In genomic region chr10:84114088-84114667, GRCh38 we compare ENCODE assay signal across 16 cellular contexts. TPM values are rescaled to one million over a fixed set of nuclear protein-coding genes. Genes with fewer than 3 reads are reported as not detected.
DNase-seq lines count a peak whose midpoint lies in the region; FAIRE-seq and TF ChIP-seq lines count a peak whose summit lies in the region.
"Had no signal": no experiment of that assay in that cellular context is flagged by ENCODE, and none has a peak within 500 bp of the region (broad histone marks: within the 10 kb centered on the region; RNA-seq: fewer than 3 reads in every experiment).

No MANE protein-coding gene starts in this region.

- H3K36me3 ChIP-seq in MM.1S (replicated peaks; ENCODE audit: insufficient read depth, low read length) = no peaks in the 10 kb centered on the region
- no peaks in the 10 kb centered on the region for H3K36me3 ChIP-seq in H1 (ENCODE audit: control insufficient read depth in 2 of 4, insufficient read depth in 4 of 4, low read length in 3 of 4)
- H3K36me3 ChIP-seq in esophagus muscularis mucosa = no peaks in the 10 kb centered on the region

- H3K79me2 ChIP-seq in MM.1S (ENCODE audit: low read length) = no peaks in the 10 kb centered on the region
- no peaks in the 10 kb centered on the region for H3K79me2 ChIP-seq in H1 (ENCODE audit: control insufficient read depth in 1 of 2, insufficient read depth in 2 of 2, low read length in 2 of 2)

- POLR2A ChIA-PET in H1 (lab: Charles Lee; ENCODE audit: partially characterized antibody) = interaction anchor here (0.7 to 0.9 kb wide), 2 partner anchors 25 to 61 kb away, joined by 3 read pairs; partner anchors contain the start of gene GHITM

- H4K20me1 ChIP-seq in MM.1S (ENCODE audit: insufficient read depth, low read length) = no peaks in the 10 kb centered on the region
- no peaks in the 10 kb centered on the region for H4K20me1 ChIP-seq in H1 (replicated peaks in 1 of 2; ENCODE audit: control insufficient read depth in 1 of 2, insufficient read depth in 2 of 2, low read length in 2 of 2)

- H2BK20ac ChIP-seq in H1 (ENCODE audit: low read length) = no peak overlapping the region

- no peak overlapping the region for H3K27ac Mint-ChIP-seq in nephron progenitor cell
- H3K27ac Mint-ChIP-seq in activated CD4-positive, alpha-beta T cell treated with anti-CD3 and anti-CD28 coated beads, Interleukin-2, amount 10 ng/mL, durations not matched to agents 24 days and 14 days = no peak overlapping the region
- H3K27ac Mint-ChIP-seq: activated CD8-positive, alpha-beta T cell treated with anti-CD3 and anti-CD28 coated beads, Interleukin-2, amount 10 ng/mL, durations not matched to agents 7 days and 5 days; activated naive CD4-positive, alpha-beta T cell treated with anti-CD3 and anti-CD28 coated beads, Interleukin-2, amount 10 ng/mL, durations not matched to agents 7 days and 5 days; dendritic cell treated with granulocyte-macrophage colony-stimulating factor and Interleukin-4, amounts not matched to agents 40 ng/mL and 50 ng/mL, for 4 days; IgD-negative memory B cell had no signal

- H3K9ac ChIP-seq in MM.1S (ENCODE audit: low read length) (no peak overlapping the region), H1 (replicated peaks in 1 of 4; ENCODE audit: extremely low read depth in 1 of 4, low read depth in 3 of 4, low read length in 3 of 4) (no peak overlapping the region)

- H3K9me3 ChIP-seq in MM.1S (replicated peaks; ENCODE audit: insufficient read depth, low read length) = no peaks in the 10 kb centered on the region
- H3K9me3 ChIP-seq in H1 (ENCODE audit: insufficient read depth in 2 of 2, low read depth in 1 of 2, low read length in 1 of 2) = no peaks in the 10 kb centered on the region
- no peaks in the 10 kb centered on the region for H3K9me3 ChIP-seq in esophagus muscularis mucosa

- no peak overlapping the region for H2BK5ac ChIP-seq in H1 (ENCODE audit: low read depth, low read length)

- H3K27ac ChIP-seq in MM.1S (ENCODE audit: low read length) = no peak overlapping the region
- no peak overlapping the region for H3K27ac ChIP-seq in H1 (ENCODE audit: low read depth, low read length)
- no peak overlapping the region for H3K27ac ChIP-seq in esophagus muscularis mucosa (replicated peaks in 1 of 4)

- H2AFZ ChIP-seq in MM.1S (ENCODE audit: low read length) (no peak overlapping the region), H1 (ENCODE audit: low read length) (peak overlapping the region; percentile 97)

- CTCF ChIA-PET in H1 (lab: Charles Lee; ENCODE audit: partially characterized antibody) = interaction anchor here (0.6 to 4.1 kb wide), 28 partner anchors 9 to 397 kb away, joined by 3 to 20 read pairs (median 4); partner anchors contain the start of gene GHITM

- no peak overlapping the region for H2BK120ac ChIP-seq in H1 (replicated peaks; ENCODE audit: low read depth, low read length)

- peak; percentile 33 to 47 for TF ChIP-seq RAD21 in H1 (IDR thresholded peaks at IDR 0.05 in 1 of 2, conservative IDR thresholded peaks at IDR 0.05 in 1 of 2; ENCODE audit: low read depth in 2 of 2, low read length in 2 of 2)

- H2AK5ac ChIP-seq in H1 (ENCODE audit: low read depth, low read length) = no peak overlapping the region

- H3K4me2 ChIP-seq in MM.1S (ENCODE audit: low read depth, low read length) (no peak overlapping the region), H1 (ENCODE audit: insufficient read depth in 1 of 2, low read depth in 2 of 2, low read length in 2 of 2) (no peak overlapping the region)

- TF ChIP-seq POLR2A in H1 (IDR thresholded peaks at IDR 0.05; ENCODE audit: control extremely low read depth in 1 of 2, low read depth in 2 of 2, low read length in 2 of 2) (no peak), esophagus muscularis mucosa (IDR thresholded peaks at IDR 0.05; ENCODE audit: low read depth) (no peak)

- TF ChIP-seq CTCF in GM12864 (IDR thresholded peaks at IDR 0.05; ENCODE audit: low read depth, low read length, missing control alignments) = peak; percentile 33
- peak; percentile 22 for TF ChIP-seq CTCF in MM.1S (IDR thresholded peaks at IDR 0.05; ENCODE audit: low read length)
- peak in 2 of 3 experiments; percentile 43 to 49; a peak in 3 of 4 replicates for TF ChIP-seq CTCF in H1 (IDR thresholded peaks at IDR 0.05; ENCODE audit: control extremely low read depth in 1 of 3, insufficient read depth in 1 of 3, low read depth in 1 of 3, low read length in 3 of 3)
- TF ChIP-seq CTCF in nephron progenitor cell (IDR thresholded peaks at IDR 0.05) = peak; percentile 38
- peak in 1 of 3 experiments; percentile 11 for TF ChIP-seq CTCF in esophagus muscularis mucosa (IDR thresholded peaks at IDR 0.05)

- peaks cover 17% of the 10 kb centered on the region for H3K4me1 Mint-ChIP-seq in nephron progenitor cell
- H3K4me1 Mint-ChIP-seq in activated CD4-positive, alpha-beta T cell treated with anti-CD3 and anti-CD28 coated beads, Interleukin-2, amount 10 ng/mL, durations not matched to agents 24 days and 14 days = no peaks in the 10 kb centered on the region
- H3K4me1 Mint-ChIP-seq: activated naive CD4-positive, alpha-beta T cell treated with anti-CD3 and anti-CD28 coated beads, Interleukin-2, amount 10 ng/mL, durations not matched to agents 7 days and 5 days; IgD-negative memory B cell had no signal

- H3K27me3 ChIP-seq in MM.1S (replicated peaks; ENCODE audit: insufficient read depth, low read length) (no peaks in the 10 kb centered on the region), H1 (replicated peaks in 1 of 4; ENCODE audit: control insufficient read depth in 3 of 4, extremely low read depth in 1 of 4, insufficient read depth in 3 of 4, low read length in 3 of 4) (no peaks in the 10 kb centered on the region), esophagus muscularis mucosa (peaks cover 0 to 4% (median 0%) of the 10 kb centered on the region in 4 donors)

- H3F3A ChIP-seq in MM.1S (ENCODE audit: insufficient read depth, low read length) = no peaks in the 10 kb centered on the region

- H3K4ac ChIP-seq in H1 (replicated peaks; ENCODE audit: insufficient read length, low read depth, low read length) = no peak overlapping the region

- 61% methylated on average over 13 of the region's 13 CpGs; no CpG with 5 or more reads in 1 of the 2 experiments for WGBS in H1 (ENCODE audit: extremely low coverage in 1 of 2, insufficient coverage in 1 of 2, insufficient read length in 1 of 2, insufficient replicate concordance in 2 of 2, low coverage in 1 of 2, low lambda C conversion rate in 2 of 2, missing lambda C conversion rate in 1 of 2), 2 experiments
- WGBS in esophagus muscularis mucosa = 46% methylated on average over 12 of the region's 13 CpGs

- H2BK12ac ChIP-seq in H1 (ENCODE audit: low read depth, low read length) = no peak overlapping the region

- H3K4me3 ChIP-seq in GM12864 (ENCODE audit: low read depth, low read length) = no peak overlapping the region
- H3K4me3 ChIP-seq in MM.1S (ENCODE audit: low read length) = no peak overlapping the region
- no peak overlapping the region for H3K4me3 ChIP-seq in H1 (ENCODE audit: extremely low read depth in 1 of 4, insufficient read depth in 2 of 4, low read depth in 3 of 4, low read length in 4 of 4)
- H3K4me3 ChIP-seq in esophagus muscularis mucosa = no peak overlapping the region

- H4K91ac ChIP-seq in H1 (replicated peaks; ENCODE audit: insufficient read length, low read length) = no peak overlapping the region

- H2BK15ac ChIP-seq in H1 (ENCODE audit: low read length) = no peak overlapping the region

- intact Hi-C loops in activated CD4-positive, alpha-beta T cell treated with anti-CD3 and anti-CD28 coated beads, Interleukin-2, amount 10 ng/mL, durations not matched to agents 24 days and 14 days (cut with micrococcal nuclease) = no loop called here
- intact Hi-C loops in esophagus muscularis mucosa (cut with DNase I) = no loop called here

- peaks cover 13% of the 10 kb centered on the region for H3K27me3 Mint-ChIP-seq in nephron progenitor cell (ENCODE audit: low read depth, poor library complexity)
- no peaks in the 10 kb centered on the region for H3K27me3 Mint-ChIP-seq in activated CD4-positive, alpha-beta T cell treated with anti-CD3 and anti-CD28 coated beads, Interleukin-2, amount 10 ng/mL, durations not matched to agents 24 days and 14 days

- H3K9me2 ChIP-seq in MM.1S (replicated peaks; ENCODE audit: insufficient read depth, low read length) = no peaks in the 10 kb centered on the region

- no peak overlapping the region for H3K18ac ChIP-seq in H1 (ENCODE audit: extremely low read depth, low read length)

- FAIRE-seq in H1 (lab: Jason Lieb, UNC) = peak; percentile 72

- no peak overlapping the region for H4K5ac ChIP-seq in H1 (ENCODE audit: insufficient read length, low read depth, low read length)

- H3K4me1 ChIP-seq in MM.1S (ENCODE audit: low read length) (no peaks in the 10 kb centered on the region), H1 (replicated peaks in 1 of 4; ENCODE audit: control insufficient read depth in 3 of 4, insufficient read depth in 4 of 4, low read length in 3 of 4) (no peaks in the 10 kb centered on the region), esophagus muscularis mucosa (no peaks in the 10 kb centered on the region)

- no peaks in the 10 kb centered on the region for H3K36me3 Mint-ChIP-seq in nephron progenitor cell (ENCODE audit: low read depth)
- no peaks in the 10 kb centered on the region for H3K36me3 Mint-ChIP-seq in activated CD4-positive, alpha-beta T cell treated with anti-CD3 and anti-CD28 coated beads, Interleukin-2, amount 10 ng/mL, durations not matched to agents 24 days and 14 days (ENCODE audit: low read depth)
- H3K36me3 Mint-ChIP-seq: activated naive CD4-positive, alpha-beta T cell treated with anti-CD3 and anti-CD28 coated beads, Interleukin-2, amount 10 ng/mL, durations not matched to agents 7 days and 5 days; IgD-negative memory B cell had no signal

- peaks cover 11% of the 10 kb centered on the region for H3K9me3 Mint-ChIP-seq in nephron progenitor cell
- H3K9me3 Mint-ChIP-seq in activated CD4-positive, alpha-beta T cell treated with anti-CD3 and anti-CD28 coated beads, Interleukin-2, amount 10 ng/mL, durations not matched to agents 24 days and 14 days = no peaks in the 10 kb centered on the region
- H3K9me3 Mint-ChIP-seq: activated naive CD4-positive, alpha-beta T cell treated with anti-CD3 and anti-CD28 coated beads, Interleukin-2, amount 10 ng/mL, durations not matched to agents 7 days and 5 days had no signal

- DNase-seq in GM12864 (ENCODE audit: low read depth) (no peak), MM.1S (no peak), H1 (ENCODE audit: low read depth in 1 of 2, low spot score in 2 of 2) (peak in 1 of 2 experiments; percentile 50), nephron progenitor cell (no peak), NCI-H187 (lab: John Stamatoyannopoulos, UW) (no peak), UCSD-AML1 (lab: John Stamatoyannopoulos, UW; ENCODE audit: unreplicated experiment) (no peak), esophagus muscularis mucosa (ENCODE audit: extremely low spot score) (no peak)
- no peak for DNase-seq in activated CD4-positive, alpha-beta T cell treated with anti-CD3 and anti-CD28 coated beads, Interleukin-2, amount 10 ng/mL, durations not matched to agents 24 days and 14 days
- DNase-seq: activated CD8-positive, alpha-beta T cell treated with anti-CD3 and anti-CD28 coated beads, Interleukin-2, amount 10 ng/mL, durations not matched to agents 7 days and 5 days; activated naive CD4-positive, alpha-beta T cell treated with anti-CD3 and anti-CD28 coated beads, Interleukin-2, amount 10 ng/mL, durations not matched to agents 7 days and 5 days; DMS79 treated with DMSO at 0.1 percent for 48 hours; head of caudate nucleus; NCI-H226; stimulated activated CD8-positive, alpha-beta memory T cell treated with anti-CD3 and anti-CD28 coated beads, Interleukin-4, amount 100 ng/mL, for 48 hours had no signal

- no peak overlapping the region for H4K8ac ChIP-seq in H1 (ENCODE audit: extremely low read depth, insufficient read depth, low read length)

- H3K56ac ChIP-seq in H1 (replicated peaks; ENCODE audit: insufficient read length, low read depth, low read length) = no peak overlapping the region

- H3K14ac ChIP-seq in H1 (ENCODE audit: insufficient read length) = no peak overlapping the region

- no peaks in the 10 kb centered on the region for H3K23me2 ChIP-seq in H1 (ENCODE audit: low read depth, low read length)

- no peaks in the 10 kb centered on the region for H3K79me1 ChIP-seq in H1 (ENCODE audit: low read depth, low read length)

- TF ChIP-seq EP300 in H1 (IDR thresholded peaks at IDR 0.05; ENCODE audit: borderline replicate concordance in 1 of 2, low read depth in 2 of 2, low read length in 2 of 2) = no peak
- TF ChIP-seq EP300 in esophagus muscularis mucosa (IDR thresholded peaks at IDR 0.05) = no peak

- no peak overlapping the region for H3K4me3 Mint-ChIP-seq in nephron progenitor cell
- H3K4me3 Mint-ChIP-seq in activated CD4-positive, alpha-beta T cell treated with anti-CD3 and anti-CD28 coated beads, Interleukin-2, amount 10 ng/mL, durations not matched to agents 24 days and 14 days = no peak overlapping the region
- H3K4me3 Mint-ChIP-seq: activated CD8-positive, alpha-beta T cell treated with anti-CD3 and anti-CD28 coated beads, Interleukin-2, amount 10 ng/mL, durations not matched to agents 7 days and 5 days; activated naive CD4-positive, alpha-beta T cell treated with anti-CD3 and anti-CD28 coated beads, Interleukin-2, amount 10 ng/mL, durations not matched to agents 7 days and 5 days; dendritic cell treated with granulocyte-macrophage colony-stimulating factor and Interleukin-4, amounts not matched to agents 40 ng/mL and 50 ng/mL, for 4 days; IgD-negative memory B cell had no signal

- H3K23ac ChIP-seq in H1 (ENCODE audit: insufficient read length) = no peak overlapping the region

RNA-seq across cellular contexts. Expression of gene GHITM, which starts 25.1 kb away (rescaled TPM):
- 87.8 and 97.0 TPM in 2 replicates for total RNA-seq in H1 (2021; fragmentation: NEBNext Ultra II Directional; extraction: Animal tissue kit (Norgen Biotek cat#: 25700))
- 55.0 and 86.2 TPM in 2 replicates for polyA plus RNA-seq in H1 (2011; rRNA removed)
- 94.9 TPM for polyA plus RNA-seq in H1 (2011; cell fraction: cytosol; rRNA removed)
- 37.7 TPM for polyA plus RNA-seq in H1 (2011; cell fraction: nucleus; rRNA removed)
- polyA plus RNA-seq in H1 (2012, experiment 1 of 2) = 88.3 to 116 TPM (median 97.3 TPM) in 4 replicates
- polyA plus RNA-seq in H1 (2012, experiment 2 of 2) = 40.9 TPM
- polyA plus RNA-seq in H1 (2013, experiment 1 of 2) = 49.9 TPM
- 51.0 TPM for polyA plus RNA-seq in H1 (2013, experiment 2 of 2)
- polyA minus RNA-seq in H1 (2011; rRNA and poly(A)+ RNA removed) = 87.1 and 104 TPM in 2 replicates
- 34.2 TPM for polyA minus RNA-seq in H1 (2011; cell fraction: cytosol; rRNA and poly(A)+ RNA removed)
- 26.1 TPM for polyA minus RNA-seq in H1 (2011; cell fraction: nucleus; rRNA and poly(A)+ RNA removed)
- 145 and 148 TPM in 2 replicates for total RNA-seq in activated CD4-positive, alpha-beta T cell treated with anti-CD3 and anti-CD28 coated beads, Interleukin-2, amount 10 ng/mL, durations not matched to agents 24 days and 14 days
- total RNA-seq in esophagus muscularis mucosa = 100 to 1,000 TPM; 145 to 161 (median 154) TPM

RNA-seq across cellular contexts. Expression of gene GPR15LG, which starts 59.4 kb away (rescaled TPM):
- total RNA-seq in H1 (2021; fragmentation: NEBNext Ultra II Directional; extraction: Animal tissue kit (Norgen Biotek cat#: 25700)) = not detected in 2 replicates
- polyA plus RNA-seq in H1 (2011; rRNA removed) = not detected in 2 replicates
- polyA plus RNA-seq in H1 (2011; cell fraction: cytosol; rRNA removed) = not detected
- polyA plus RNA-seq in H1 (2011; cell fraction: nucleus; rRNA removed) = not detected
- polyA plus RNA-seq in H1 (2012, experiment 1 of 2) = not detected in 4 replicates
- not detected for polyA plus RNA-seq in H1 (2012, experiment 2 of 2)
- polyA plus RNA-seq in H1 (2013, experiment 1 of 2) = not detected
- polyA plus RNA-seq in H1 (2013, experiment 2 of 2) = not detected
- polyA minus RNA-seq in H1 (2011; rRNA and poly(A)+ RNA removed) = not detected in 2 replicates
- polyA minus RNA-seq in H1 (2011; cell fraction: cytosol; rRNA and poly(A)+ RNA removed) = not detected
- not detected for polyA minus RNA-seq in H1 (2011; cell fraction: nucleus; rRNA and poly(A)+ RNA removed)
- not detected in 2 replicates for total RNA-seq in activated CD4-positive, alpha-beta T cell treated with anti-CD3 and anti-CD28 coated beads, Interleukin-2, amount 10 ng/mL, durations not matched to agents 24 days and 14 days
- total RNA-seq in esophagus muscularis mucosa = not detected
- total RNA-seq: activated CD8-positive, alpha-beta T cell treated with anti-CD3 and anti-CD28 coated beads, Interleukin-2, amount 10 ng/mL, durations not matched to agents 7 days and 5 days had no signal
- polyA plus RNA-seq: IgD-negative memory B cell had no signal
